9 cellular contexts compared by ENCODE assay signal in genomic region chr13:28819046-28819747, GRCh38. TPM values are rescaled to one million over a fixed set of nuclear protein-coding genes. Genes with fewer than 3 reads are reported as not detected.
DNase-seq lines count a peak whose midpoint lies in the region; ATAC-seq and TF ChIP-seq lines count a peak whose summit lies in the region.
"Had no signal": no experiment of that assay in that cellular context is flagged by ENCODE, and none has a peak within 500 bp of the region (broad histone marks: within the 10 kb centered on the region; RNA-seq: fewer than 3 reads in every experiment).

No MANE protein-coding gene starts in this region.

- TF ChIP-seq CTCF in foreskin keratinocyte (conservative IDR thresholded peaks at IDR 0.05) (no peak), smooth muscle cell (IDR thresholded peaks at IDR 0.05; ENCODE audit: borderline replicate concordance, insufficient read depth, poor library complexity, severe bottlenecking) (no peak)

- H3K27me3 Mint-ChIP-seq in activated CD4-positive, alpha-beta memory T cell treated with anti-CD3 and anti-CD28 coated beads for 36 hours = peaks cover 47% of the 10 kb centered on the region

- H3F3A ChIP-seq in smooth muscle cell (ENCODE audit: low read depth) = no peaks in the 10 kb centered on the region

- no peaks in the 10 kb centered on the region for H4K20me1 ChIP-seq in smooth muscle cell (ENCODE audit: low read depth)

- 11% methylated on average over 29 of the region's 29 CpGs for WGBS in smooth muscle cell (ENCODE audit: low lambda C conversion rate)

- H3K27me3 ChIP-seq in foreskin keratinocyte (peaks cover 42% of the 10 kb centered on the region), smooth muscle cell (ENCODE audit: low read depth) (peaks cover 42% of the 10 kb centered on the region)
- H3K27me3 ChIP-seq: uterus had no signal

- ATAC-seq in foreskin keratinocyte (peak; percentile 41), GM21447 (IDR thresholded peaks at IDR 0.05; ENCODE audit: unreplicated experiment) (no peak)

- peak; percentile 2 for DNase-seq in DMS79 treated with DMSO at 0.1 percent for 48 hours (lab: John Stamatoyannopoulos, UW)
- DNase-seq in DMS79 (lab: John Stamatoyannopoulos, UW) = no peak
- DNase-seq in NOMO-1 treated with dmso at 0.1 percent for 144 hours (lab: John Stamatoyannopoulos, UW; ENCODE audit: unreplicated experiment) = peak; percentile 9
- peak in 1 of 2 donors; percentile 26 for DNase-seq in foreskin keratinocyte
- DNase-seq in smooth muscle cell (lab: John Stamatoyannopoulos, UW; ENCODE audit: unreplicated experiment) = peak; percentile 57
- DNase-seq in activated CD4-positive, alpha-beta memory T cell treated with anti-CD3 and anti-CD28 coated beads for 36 hours = no peak
- DNase-seq in NCI-H2227 (lab: John Stamatoyannopoulos, UW; ENCODE audit: unreplicated experiment) = no peak

- no peaks in the 10 kb centered on the region for H3K79me2 ChIP-seq in smooth muscle cell (ENCODE audit: low read depth)

- H3K36me3 Mint-ChIP-seq in activated CD4-positive, alpha-beta memory T cell treated with anti-CD3 and anti-CD28 coated beads for 36 hours = peaks cover 2% of the 10 kb centered on the region

- no peaks in the 10 kb centered on the region for H3K4me1 ChIP-seq in foreskin keratinocyte
- peaks cover 7% of the 10 kb centered on the region for H3K4me1 ChIP-seq in smooth muscle cell (ENCODE audit: low read depth)

- H2AFZ ChIP-seq in smooth muscle cell (ENCODE audit: low read depth) = peak overlapping the region; percentile 72

- no peak overlapping the region for H3K9ac ChIP-seq in smooth muscle cell (ENCODE audit: low read depth)

- intact Hi-C loops in activated CD4-positive, alpha-beta memory T cell treated with anti-CD3 and anti-CD28 coated beads for 36 hours (cut with micrococcal nuclease) = loop anchor here (1.0 kb wide), 1 partner anchor 544 kb away; no protein-coding TSS in a partner anchor

- H3K4me2 ChIP-seq in smooth muscle cell = peak overlapping the region; percentile 97

- CTCF ChIA-PET in activated CD4-positive, alpha-beta memory T cell treated with anti-CD3 and anti-CD28 coated beads for 36 hours (lab: Charles Lee) = interaction anchor here (1.0 to 1.9 kb wide), 5 partner anchors 22 to 544 kb away, joined by 3 to 7 read pairs (median 3); no protein-coding TSS in a partner anchor

- H3K27ac ChIP-seq in foreskin keratinocyte (no peak overlapping the region), smooth muscle cell (ENCODE audit: low read depth) (no peak overlapping the region)
- H3K27ac ChIP-seq: uterus had no signal

- no peaks in the 10 kb centered on the region for H3K9me3 ChIP-seq in smooth muscle cell (replicated peaks; ENCODE audit: low read depth)
- H3K9me3 ChIP-seq: uterus had no signal

- peaks cover 4% of the 10 kb centered on the region for H3K9me3 Mint-ChIP-seq in activated CD4-positive, alpha-beta memory T cell treated with anti-CD3 and anti-CD28 coated beads for 36 hours

- no peaks in the 10 kb centered on the region for H3K36me3 ChIP-seq in smooth muscle cell (ENCODE audit: low read depth)
- H3K36me3 ChIP-seq: uterus had no signal

- H3K4me1 Mint-ChIP-seq in activated CD4-positive, alpha-beta memory T cell treated with anti-CD3 and anti-CD28 coated beads for 36 hours (ENCODE audit: low read depth) = peaks cover 3% of the 10 kb centered on the region

- peak overlapping the region; percentile 53 for H3K4me3 ChIP-seq in smooth muscle cell
- H3K4me3 ChIP-seq: uterus had no signal

- POLR2A ChIA-PET in activated CD4-positive, alpha-beta memory T cell treated with anti-CD3 and anti-CD28 coated beads for 36 hours (lab: Charles Lee) = no interaction called here

- no peak overlapping the region for H3K4me3 Mint-ChIP-seq in activated CD4-positive, alpha-beta memory T cell treated with anti-CD3 and anti-CD28 coated beads for 36 hours

- no peak overlapping the region for H3K27ac Mint-ChIP-seq in activated CD4-positive, alpha-beta memory T cell treated with anti-CD3 and anti-CD28 coated beads for 36 hours

RNA-seq across cellular contexts. Expression of gene MTUS2, which starts 0.9 kb away (rescaled TPM):
- 0.03 TPM in 1 of 2 replicates, not detected in the other for total RNA-seq in foreskin keratinocyte
- polyA plus RNA-seq in foreskin keratinocyte = 0.02 TPM in 1 of 2 replicates, not detected in the other
- 0.18 and 0.63 TPM in 2 replicates for total RNA-seq in smooth muscle cell
- 0.06 and 2.0 TPM in 2 replicates for polyA plus RNA-seq in smooth muscle cell
- total RNA-seq in activated CD4-positive, alpha-beta memory T cell treated with anti-CD3 and anti-CD28 coated beads for 36 hours = not detected

Comparison
In these comparisons a context has a peak if more than half of its experiments do, and no peak if none do; other contexts are left out.
1. DNase-seq: peak in DMS79 treated with DMSO at 0.1 percent for 48 hours (single experiment), NOMO-1 treated with dmso at 0.1 percent for 144 hours (single experiment) and smooth muscle cell (single experiment); none in DMS79 (single experiment), activated CD4-positive, alpha-beta memory T cell treated with anti-CD3 and anti-CD28 coated beads for 36 hours (single experiment) and NCI-H2227 (single experiment).